Comparison of ENCODE assay signal across 1 cellular context in genomic region chr7:19294629-19295028, GRCh38.
TF ChIP-seq lines count a peak whose summit lies in the region.

No MANE protein-coding gene starts in this region.

TF ChIP-seq in HEK293, 187 proteins besides CTCF, POLR2A, EP300 and RAD21 (continued from another document and continues in another):
- TF ChIP-seq ZNF18 (tag by site-specific recombination; IDR thresholded peaks at IDR 0.05) (no peak), OSR2 (tag by site-specific recombination; IDR thresholded peaks at IDR 0.05) (no peak), ZNF701 (tag by site-specific recombination; IDR thresholded peaks at IDR 0.05) (no peak), ZNF140 (tag by site-specific recombination; IDR thresholded peaks at IDR 0.05) (no peak), ZSCAN4 (tag by site-specific recombination; IDR thresholded peaks at IDR 0.05) (no peak), ZNF274 (IDR thresholded peaks at IDR 0.05; ENCODE audit: low read length) (no peak), ZNF274 (tag by site-specific recombination; IDR thresholded peaks at IDR 0.05; ENCODE audit: borderline replicate concordance) (no peak), ZNF623 (tag by site-specific recombination; IDR thresholded peaks at IDR 0.05) (no peak), ZNF560 (tag by site-specific recombination; IDR thresholded peaks at IDR 0.05; ENCODE audit: borderline replicate concordance) (no peak), ZBTB21 (tag by site-specific recombination; IDR thresholded peaks at IDR 0.05) (no peak), MYNN (tag by site-specific recombination; IDR thresholded peaks at IDR 0.05; ENCODE audit: borderline replicate concordance) (no peak), SP2 (tag by site-specific recombination; IDR thresholded peaks at IDR 0.05) (no peak), ZNF354C (tag by site-specific recombination; IDR thresholded peaks at IDR 0.05; ENCODE audit: borderline replicate concordance, low read depth) (no peak), ZFP3 (tag by site-specific recombination; IDR thresholded peaks at IDR 0.05; ENCODE audit: low read depth) (no peak), ZNF184 (tag by site-specific recombination; IDR thresholded peaks at IDR 0.05) (no peak), ZNF664 (tag by site-specific recombination; IDR thresholded peaks at IDR 0.05) (no peak), EGR2 (tag by site-specific recombination; IDR thresholded peaks at IDR 0.05; ENCODE audit: low read depth) (no peak), ZNF544 (tag by site-specific recombination; IDR thresholded peaks at IDR 0.05) (no peak), ZFP41 (tag by site-specific recombination; IDR thresholded peaks at IDR 0.05; ENCODE audit: borderline replicate concordance) (no peak), ZNF350 (tag by site-specific recombination; IDR thresholded peaks at IDR 0.05) (0 out of 2 replicates have a peak, but pooled peaks have one; percentile 64), HIC1 (tag by site-specific recombination; IDR thresholded peaks at IDR 0.05) (0 out of 2 replicates have a peak, but pooled peaks have one; percentile 20), ZNF121 (tag by site-specific recombination; IDR thresholded peaks at IDR 0.05) (no peak), ZSCAN5A (tag by site-specific recombination; IDR thresholded peaks at IDR 0.05) (no peak), ZNF624 (tag by site-specific recombination; IDR thresholded peaks at IDR 0.05) (no peak), ZBTB17 (tag by site-specific recombination; IDR thresholded peaks at IDR 0.05) (no peak), ZNF830 (tag by site-specific recombination; IDR thresholded peaks at IDR 0.05; ENCODE audit: low read depth) (no peak), ZNF23 (tag by site-specific recombination; IDR thresholded peaks at IDR 0.05; ENCODE audit: borderline replicate concordance) (no peak), SALL2 (tag by site-specific recombination; IDR thresholded peaks at IDR 0.05; ENCODE audit: borderline replicate concordance) (no peak), ZBTB7A (tag by site-specific recombination; IDR thresholded peaks at IDR 0.05; ENCODE audit: low read depth) (no peak), ZNF768 (tag by site-specific recombination; IDR thresholded peaks at IDR 0.05) (no peak), GFI1B (tag by site-specific recombination; IDR thresholded peaks at IDR 0.05) (0 out of 2 replicates have a peak, but pooled peaks have one; percentile 27), ZNF654 (tag by site-specific recombination; IDR thresholded peaks at IDR 0.05; ENCODE audit: low read depth) (no peak), ZNF561 (tag by site-specific recombination; IDR thresholded peaks at IDR 0.05; ENCODE audit: borderline replicate concordance) (0 out of 2 replicates have a peak, but pooled peaks have one; percentile 29), ZNF529 (tag by site-specific recombination; IDR thresholded peaks at IDR 0.05; ENCODE audit: insufficient replicate concordance) (no peak), ZNF26 (tag by site-specific recombination; IDR thresholded peaks at IDR 0.05) (no peak), OVOL3 (tag by site-specific recombination; IDR thresholded peaks at IDR 0.05) (no peak), ZBTB20 (tag by site-specific recombination; IDR thresholded peaks at IDR 0.05) (no peak), ZFP37 (tag by site-specific recombination; IDR thresholded peaks at IDR 0.05) (no peak), ZNF248 (tag by site-specific recombination; IDR thresholded peaks at IDR 0.05) (no peak), ZNF473 (tag by site-specific recombination; IDR thresholded peaks at IDR 0.05) (no peak), WT1 (tag by site-specific recombination; IDR thresholded peaks at IDR 0.05) (no peak), MZF1 (tag by site-specific recombination; IDR thresholded peaks at IDR 0.05; ENCODE audit: borderline replicate concordance) (peak; percentile 57; the same call in 1 of the 2 replicates), ZNF16 (tag by site-specific recombination; IDR thresholded peaks at IDR 0.05; ENCODE audit: low read depth) (no peak), ZEB2 (tag by site-specific recombination; IDR thresholded peaks at IDR 0.05) (0 out of 2 replicates have a peak, but pooled peaks have one; percentile 45), ZNF214 (tag by site-specific recombination; IDR thresholded peaks at IDR 0.05; ENCODE audit: borderline replicate concordance) (no peak), TSHZ1 (tag by site-specific recombination; IDR thresholded peaks at IDR 0.05; ENCODE audit: borderline replicate concordance) (no peak), ZNF169 (tag by site-specific recombination; IDR thresholded peaks at IDR 0.05) (no peak), PRDM10 (tag by site-specific recombination; IDR thresholded peaks at IDR 0.05) (peak; percentile 80), ZNF843 (tag by site-specific recombination; IDR thresholded peaks at IDR 0.05) (peak; percentile 38; the same call in 1 of the 2 replicates), ZNF394 (tag by site-specific recombination; IDR thresholded peaks at IDR 0.05; ENCODE audit: borderline replicate concordance) (no peak), ZBTB44 (tag by site-specific recombination; IDR thresholded peaks at IDR 0.05) (no peak), ZNF10 (tag by site-specific recombination; IDR thresholded peaks at IDR 0.05) (no peak), ZNF521 (tag by site-specific recombination; IDR thresholded peaks at IDR 0.05) (no peak), ZSCAN23 (tag by site-specific recombination; IDR thresholded peaks at IDR 0.05) (no peak), MEIS1 (CRISPR knock-in tag; IDR thresholded peaks at IDR 0.05; ENCODE audit: borderline replicate concordance) (no peak), ZSCAN16 (tag by site-specific recombination; IDR thresholded peaks at IDR 0.05) (no peak)
